Comparison of ENCODE assay signal across 30 cellular contexts in the genomic region with DNA sequence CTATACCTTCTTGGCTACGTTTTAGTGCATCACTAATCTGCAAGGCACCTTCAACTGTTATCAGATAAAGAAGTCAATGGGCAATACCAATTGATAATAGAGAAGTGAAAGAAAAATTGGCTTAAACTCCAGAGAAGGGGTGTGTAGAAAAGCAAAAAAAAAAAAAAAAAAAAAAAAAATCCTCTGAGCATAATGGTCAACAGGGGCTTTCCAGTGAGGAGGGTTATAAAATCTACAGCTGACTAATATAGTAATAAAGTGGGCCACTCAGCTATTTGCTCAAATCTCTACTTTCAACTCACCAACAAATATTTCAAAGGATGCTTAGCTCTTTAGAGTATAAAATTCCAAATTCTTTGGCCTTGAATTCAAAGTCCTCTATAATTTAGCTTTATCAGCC.
"Had no signal": no experiment of that assay in that cellular context is flagged by ENCODE, and none has a peak within 500 bp of the region (broad histone marks: within the 10 kb centered on the region; RNA-seq: fewer than 3 reads in every experiment).

No MANE protein-coding gene starts in this region.

- H3K4me2 ChIP-seq: neural progenitor cell had no signal

- FAIRE-seq: islet of Langerhans had no signal

- H3K27ac Mint-ChIP-seq: immature natural killer cell; naive thymus-derived CD8-positive, alpha-beta T cell; nephron; neural progenitor cell; progenitor cell of endocrine pancreas; stimulated activated naive B cell treated with anti-CD40 and anti-IgM and Interleukin-4, amounts not matched to agents 10 μg/mL and 1 μg/mL and 100 μg/mL, for 72 hours had no signal

- H3K27me3 Mint-ChIP-seq: naive thymus-derived CD8-positive, alpha-beta T cell; progenitor cell of endocrine pancreas had no signal

- ATAC-seq: left colon; left lung; lower lobe of right lung; naive thymus-derived CD8-positive, alpha-beta T cell; right lobe of liver; stimulated activated naive B cell treated with anti-CD40 and anti-IgM and Interleukin-4, amounts not matched to agents 10 μg/mL and 1 μg/mL and 100 μg/mL, for 72 hours; stimulated activated naive CD8-positive, alpha-beta T cell treated with anti-CD3 and anti-CD28 coated beads, Interleukin-15, Interleukin-2, amounts not matched to agents 100 U/mL and 50 U/mL, for 24 hours had no signal

- H2AFZ ChIP-seq: neural progenitor cell had no signal

- H3K36me3 Mint-ChIP-seq: naive thymus-derived CD8-positive, alpha-beta T cell; stimulated activated naive B cell treated with anti-CD40 and anti-IgM and Interleukin-4, amounts not matched to agents 10 μg/mL and 1 μg/mL and 100 μg/mL, for 72 hours had no signal

- H3K36me3 ChIP-seq: left lung, neural progenitor cell, neutrophil, ovary, right atrium auricular region, right lobe of liver, stomach, thyroid gland, transverse colon, upper lobe of left lung, vagina had no signal

- H3K4me3 Mint-ChIP-seq: immature natural killer cell; naive thymus-derived CD8-positive, alpha-beta T cell; nephron; neural progenitor cell; stimulated activated naive B cell treated with anti-CD40 and anti-IgM and Interleukin-4, amounts not matched to agents 10 μg/mL and 1 μg/mL and 100 μg/mL, for 72 hours had no signal

- H3K4me1 Mint-ChIP-seq: immature natural killer cell; naive thymus-derived CD8-positive, alpha-beta T cell; stimulated activated naive B cell treated with anti-CD40 and anti-IgM and Interleukin-4, amounts not matched to agents 10 μg/mL and 1 μg/mL and 100 μg/mL, for 72 hours had no signal

- H3K9me3 ChIP-seq: left lung, lower lobe of right lung, neutrophil, ovary, right atrium auricular region, right lobe of liver, stomach, testis, thyroid gland, transverse colon, upper lobe of left lung, vagina had no signal

- H3K9me3 Mint-ChIP-seq: immature natural killer cell; naive thymus-derived CD8-positive, alpha-beta T cell; nephron; neural progenitor cell; stimulated activated naive B cell treated with anti-CD40 and anti-IgM and Interleukin-4, amounts not matched to agents 10 μg/mL and 1 μg/mL and 100 μg/mL, for 72 hours had no signal

- DNase-seq: hypothalamus; immature natural killer cell; kidney; left colon; left lung; lower lobe of right lung; mammary epithelial cell; mesenchymal stem cell; naive thymus-derived CD8-positive, alpha-beta T cell; ovary; right lobe of liver; stimulated activated CD4-positive, alpha-beta T cell treated with anti-CD3 and anti-CD28 coated beads, Interleukin-12 subunit alpha, Interleukin-12 subunit beta, amount 100 ng/mL, for 4 hours; stimulated activated CD4-positive, alpha-beta T cell treated with anti-CD3 and anti-CD28 coated beads, Interleukin-15, amount 100 ng/mL, for 24 hours; stimulated activated CD4-positive, alpha-beta T cell treated with anti-CD3 and anti-CD28 coated beads, Interleukin-2, amount 100 ng/mL, for 24 hours; stimulated activated CD4-positive, alpha-beta T cell treated with anti-CD3 and anti-CD28 coated beads, Interleukin-4, amount 100 ng/mL, for 1 hour; stimulated activated naive B cell treated with anti-CD40 and anti-IgM and Interleukin-4, amounts not matched to agents 10 μg/mL and 1 μg/mL and 100 μg/mL, for 72 hours; stimulated activated naive CD8-positive, alpha-beta T cell treated with anti-CD3 and anti-CD28 coated beads, Interleukin-15, Interleukin-2, amounts not matched to agents 100 U/mL and 50 U/mL, for 24 hours; stomach; testis; thyroid gland; transverse colon; upper lobe of left lung had no signal

- H3K4me3 ChIP-seq: left lung, lower lobe of right lung, neural progenitor cell, ovary, right atrium auricular region, right lobe of liver, skin epidermis, stomach, testis, thyroid gland, transverse colon, upper lobe of left lung, vagina had no signal

- H3K27ac ChIP-seq: left lung, lower lobe of right lung, neural progenitor cell, neutrophil, ovary, right atrium auricular region, right lobe of liver, skin epidermis, stomach, testis, thyroid gland, transverse colon, upper lobe of left lung, vagina had no signal

- H3K4me1 ChIP-seq: left lung, lower lobe of right lung, testis, thyroid gland, upper lobe of left lung had no signal
